ENCODE assay signal across 23 cellular contexts in genomic region chr5:54040773-54041172, GRCh38.
"Had no signal": no experiment of that assay in that cellular context is flagged by ENCODE, and none has a peak within 500 bp of the region (broad histone marks: within the 10 kb centered on the region; RNA-seq: fewer than 3 reads in every experiment).

No MANE protein-coding gene starts in this region.

- H3K36me3 ChIP-seq: gastrocnemius medialis, heart right ventricle, left lung, lower lobe of right lung, right lobe of liver, spleen, tibial nerve, upper lobe of right lung, vagina had no signal

- H3K9me3 ChIP-seq: gastrocnemius medialis, heart right ventricle, left lung, lower lobe of right lung, psoas muscle, right lobe of liver, spleen, testis, tibial nerve, upper lobe of right lung, vagina had no signal

- H3K4me1 ChIP-seq: gastrocnemius medialis, left lung, lower lobe of right lung, psoas muscle, spleen, testis, tibial nerve, upper lobe of right lung, vagina had no signal

- DNase-seq: cortex of kidney; dorsolateral prefrontal cortex; effector CD8-positive, alpha-beta T cell; gastrocnemius medialis; heart right ventricle; hypothalamus; kidney glomerular epithelial cell; left lung; lower lobe of right lung; occipital lobe; psoas muscle; retina; right lobe of liver; spleen; stimulated activated CD4-positive, alpha-beta T cell treated with anti-CD3 and anti-CD28 coated beads, Interleukin-2, amount 100 ng/mL, for 24 hours; stimulated activated CD4-positive, alpha-beta T cell treated with anti-CD3 and anti-CD28 coated beads, Interleukin-4, amount 100 ng/mL, for 4 hours; stimulated activated naive B cell treated with anti-CD40 and anti-IgM and Interleukin-4, amounts not matched to agents 10 μg/mL and 1 μg/mL and 100 μg/mL, for 72 hours; stimulated activated naive CD8-positive, alpha-beta T cell treated with anti-CD3 and anti-CD28 coated beads, Interleukin-15, amount 100 ng/mL, for 72 hours; testis; upper lobe of right lung had no signal

- ATAC-seq: gastrocnemius medialis; left lung; lower lobe of right lung; natural killer cell treated with Interleukin-12 subunit alpha and Interleukin-12 subunit beta and Interleukin-15 and Interleukin-18, amount 100 ng/mL, for 72 hours; psoas muscle; right lobe of liver; stimulated activated naive B cell treated with anti-CD40 and anti-IgM and Interleukin-4, amounts not matched to agents 10 μg/mL and 1 μg/mL and 100 μg/mL, for 72 hours; stimulated activated naive CD8-positive, alpha-beta T cell treated with anti-CD3 and anti-CD28 coated beads, Interleukin-15, amount 100 ng/mL, for 72 hours; upper lobe of right lung had no signal

- H3K27me3 ChIP-seq: dorsolateral prefrontal cortex, gastrocnemius medialis, heart right ventricle, left lung, right lobe of liver, spleen, testis, tibial nerve, upper lobe of right lung, vagina had no signal

- H3K4me3 ChIP-seq: dorsolateral prefrontal cortex, gastrocnemius medialis, heart right ventricle, left lung, lower lobe of right lung, psoas muscle, right lobe of liver, spleen, testis, tibial nerve, upper lobe of right lung, vagina had no signal

- H3K27ac ChIP-seq: dorsolateral prefrontal cortex, gastrocnemius medialis, heart right ventricle, left lung, lower lobe of right lung, psoas muscle, right lobe of liver, spleen, testis, tibial nerve, upper lobe of right lung, vagina had no signal
